ENCODE assay signal across 1 cellular context in the genomic region with DNA sequence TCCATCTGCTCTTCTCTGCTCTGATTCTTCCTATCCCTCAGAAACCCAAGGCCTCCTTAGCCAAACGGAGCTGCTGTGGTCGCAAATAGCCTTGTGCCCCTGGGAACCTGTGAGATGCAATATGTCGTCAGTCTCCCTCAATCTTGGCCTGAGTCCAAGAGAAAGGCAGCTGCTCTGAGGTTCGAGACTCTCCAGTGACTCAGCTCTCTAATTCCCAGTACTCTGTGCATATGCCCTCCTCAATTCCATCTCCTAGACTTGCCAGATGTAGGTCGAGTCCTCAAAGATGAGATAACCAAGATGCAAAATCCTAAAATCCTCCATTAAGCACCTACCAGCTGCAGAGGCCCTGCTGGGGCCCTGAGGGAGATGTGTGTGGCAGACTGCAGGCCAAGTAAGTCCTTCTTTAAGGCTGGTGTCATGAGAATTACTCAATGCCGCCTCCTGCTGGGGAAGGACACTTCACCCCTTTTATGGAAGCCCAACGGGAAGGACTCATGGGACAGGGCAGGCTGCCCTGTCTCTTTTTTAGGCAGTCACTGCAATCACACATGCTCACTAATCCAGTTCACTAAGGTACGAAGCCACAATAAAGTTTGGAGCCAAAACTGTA.
TF ChIP-seq lines count a peak whose summit lies in the region.

No MANE protein-coding gene starts in this region.

TF ChIP-seq in GM23338, 12 proteins besides CTCF, POLR2A, EP300 and RAD21 (continued from another document):
- TF ChIP-seq, protein P1, sequence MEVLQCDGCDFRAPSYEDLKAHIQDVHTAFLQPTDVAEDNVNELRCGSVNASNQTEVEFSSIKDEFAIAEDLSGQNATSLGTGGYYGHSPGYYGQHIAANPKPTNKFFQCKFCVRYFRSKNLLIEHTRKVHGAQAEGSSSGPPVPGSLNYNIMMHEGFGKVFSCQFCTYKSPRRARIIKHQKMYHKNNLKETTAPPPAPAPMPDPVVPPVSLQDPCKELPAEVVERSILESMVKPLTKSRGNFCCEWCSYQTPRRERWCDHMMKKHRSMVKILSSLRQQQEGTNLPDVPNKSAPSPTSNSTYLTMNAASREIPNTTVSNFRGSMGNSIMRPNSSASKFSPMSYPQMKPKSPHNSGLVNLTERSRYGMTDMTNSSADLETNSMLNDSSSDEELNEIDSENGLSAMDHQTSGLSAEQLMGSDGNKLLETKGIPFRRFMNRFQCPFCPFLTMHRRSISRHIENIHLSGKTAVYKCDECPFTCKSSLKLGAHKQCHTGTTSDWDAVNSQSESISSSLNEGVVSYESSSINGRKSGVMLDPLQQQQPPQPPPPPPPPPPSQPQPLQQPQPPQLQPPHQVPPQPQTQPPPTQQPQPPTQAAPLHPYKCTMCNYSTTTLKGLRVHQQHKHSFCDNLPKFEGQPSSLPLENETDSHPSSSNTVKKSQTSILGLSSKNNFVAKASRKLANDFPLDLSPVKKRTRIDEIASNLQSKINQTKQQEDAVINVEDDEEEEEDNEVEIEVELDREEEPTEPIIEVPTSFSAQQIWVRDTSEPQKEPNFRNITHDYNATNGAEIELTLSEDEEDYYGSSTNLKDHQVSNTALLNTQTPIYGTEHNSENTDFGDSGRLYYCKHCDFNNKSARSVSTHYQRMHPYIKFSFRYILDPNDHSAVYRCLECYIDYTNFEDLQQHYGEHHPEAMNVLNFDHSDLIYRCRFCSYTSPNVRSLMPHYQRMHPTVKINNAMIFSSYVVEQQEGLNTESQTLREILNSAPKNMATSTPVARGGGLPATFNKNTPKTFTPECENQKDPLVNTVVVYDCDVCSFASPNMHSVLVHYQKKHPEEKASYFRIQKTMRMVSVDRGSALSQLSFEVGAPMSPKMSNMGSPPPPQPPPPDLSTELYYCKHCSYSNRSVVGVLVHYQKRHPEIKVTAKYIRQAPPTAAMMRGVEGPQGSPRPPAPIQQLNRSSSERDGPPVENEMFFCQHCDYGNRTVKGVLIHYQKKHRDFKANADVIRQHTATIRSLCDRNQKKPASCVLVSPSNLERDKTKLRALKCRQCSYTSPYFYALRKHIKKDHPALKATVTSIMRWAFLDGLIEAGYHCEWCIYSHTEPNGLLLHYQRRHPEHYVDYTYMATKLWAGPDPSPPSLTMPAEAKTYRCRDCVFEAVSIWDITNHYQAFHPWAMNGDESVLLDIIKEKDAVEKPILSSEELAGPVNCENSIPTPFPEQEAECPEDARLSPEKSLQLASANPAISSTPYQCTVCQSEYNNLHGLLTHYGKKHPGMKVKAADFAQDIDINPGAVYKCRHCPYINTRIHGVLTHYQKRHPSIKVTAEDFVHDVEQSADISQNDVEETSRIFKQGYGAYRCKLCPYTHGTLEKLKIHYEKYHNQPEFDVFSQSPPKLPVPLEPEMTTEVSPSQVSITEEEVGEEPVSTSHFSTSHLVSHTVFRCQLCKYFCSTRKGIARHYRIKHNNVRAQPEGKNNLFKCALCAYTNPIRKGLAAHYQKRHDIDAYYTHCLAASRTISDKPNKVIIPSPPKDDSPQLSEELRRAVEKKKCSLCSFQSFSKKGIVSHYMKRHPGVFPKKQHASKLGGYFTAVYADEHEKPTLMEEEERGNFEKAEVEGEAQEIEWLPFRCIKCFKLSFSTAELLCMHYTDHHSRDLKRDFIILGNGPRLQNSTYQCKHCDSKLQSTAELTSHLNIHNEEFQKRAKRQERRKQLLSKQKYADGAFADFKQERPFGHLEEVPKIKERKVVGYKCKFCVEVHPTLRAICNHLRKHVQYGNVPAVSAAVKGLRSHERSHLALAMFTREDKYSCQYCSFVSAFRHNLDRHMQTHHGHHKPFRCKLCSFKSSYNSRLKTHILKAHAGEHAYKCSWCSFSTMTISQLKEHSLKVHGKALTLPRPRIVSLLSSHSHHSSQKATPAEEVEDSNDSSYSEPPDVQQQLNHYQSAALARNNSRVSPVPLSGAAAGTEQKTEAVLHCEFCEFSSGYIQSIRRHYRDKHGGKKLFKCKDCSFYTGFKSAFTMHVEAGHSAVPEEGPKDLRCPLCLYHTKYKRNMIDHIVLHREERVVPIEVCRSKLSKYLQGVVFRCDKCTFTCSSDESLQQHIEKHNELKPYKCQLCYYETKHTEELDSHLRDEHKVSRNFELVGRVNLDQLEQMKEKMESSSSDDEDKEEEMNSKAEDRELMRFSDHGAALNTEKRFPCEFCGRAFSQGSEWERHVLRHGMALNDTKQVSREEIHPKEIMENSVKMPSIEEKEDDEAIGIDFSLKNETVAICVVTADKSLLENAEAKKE (CRISPR knock-in tag; IDR thresholded peaks at IDR 0.05) = no peak
- TF ChIP-seq ZNF114 (CRISPR knock-in tag; IDR thresholded peaks at IDR 0.05) = no peak
- TF ChIP-seq CREB1 (CRISPR knock-in tag; IDR thresholded peaks at IDR 0.05; ENCODE audit: low read depth) = no peak
- TF ChIP-seq EZH2phosphoT487 (IDR thresholded peaks at IDR 0.05; ENCODE audit: unreplicated experiment) = no peak
- no peak for TF ChIP-seq JUNB (IDR thresholded peaks at IDR 0.05; ENCODE audit: unreplicated experiment)
- TF ChIP-seq EZH2 (IDR thresholded peaks at IDR 0.05; ENCODE audit: low read depth, unreplicated experiment) = no peak
- TF ChIP-seq POLR2AphosphoS5 (IDR thresholded peaks at IDR 0.05; ENCODE audit: low read depth) = no peak
- no peak for TF ChIP-seq ZNF331 (CRISPR knock-in tag; IDR thresholded peaks at IDR 0.05; ENCODE audit: low read depth)
- TF ChIP-seq, protein P2, sequence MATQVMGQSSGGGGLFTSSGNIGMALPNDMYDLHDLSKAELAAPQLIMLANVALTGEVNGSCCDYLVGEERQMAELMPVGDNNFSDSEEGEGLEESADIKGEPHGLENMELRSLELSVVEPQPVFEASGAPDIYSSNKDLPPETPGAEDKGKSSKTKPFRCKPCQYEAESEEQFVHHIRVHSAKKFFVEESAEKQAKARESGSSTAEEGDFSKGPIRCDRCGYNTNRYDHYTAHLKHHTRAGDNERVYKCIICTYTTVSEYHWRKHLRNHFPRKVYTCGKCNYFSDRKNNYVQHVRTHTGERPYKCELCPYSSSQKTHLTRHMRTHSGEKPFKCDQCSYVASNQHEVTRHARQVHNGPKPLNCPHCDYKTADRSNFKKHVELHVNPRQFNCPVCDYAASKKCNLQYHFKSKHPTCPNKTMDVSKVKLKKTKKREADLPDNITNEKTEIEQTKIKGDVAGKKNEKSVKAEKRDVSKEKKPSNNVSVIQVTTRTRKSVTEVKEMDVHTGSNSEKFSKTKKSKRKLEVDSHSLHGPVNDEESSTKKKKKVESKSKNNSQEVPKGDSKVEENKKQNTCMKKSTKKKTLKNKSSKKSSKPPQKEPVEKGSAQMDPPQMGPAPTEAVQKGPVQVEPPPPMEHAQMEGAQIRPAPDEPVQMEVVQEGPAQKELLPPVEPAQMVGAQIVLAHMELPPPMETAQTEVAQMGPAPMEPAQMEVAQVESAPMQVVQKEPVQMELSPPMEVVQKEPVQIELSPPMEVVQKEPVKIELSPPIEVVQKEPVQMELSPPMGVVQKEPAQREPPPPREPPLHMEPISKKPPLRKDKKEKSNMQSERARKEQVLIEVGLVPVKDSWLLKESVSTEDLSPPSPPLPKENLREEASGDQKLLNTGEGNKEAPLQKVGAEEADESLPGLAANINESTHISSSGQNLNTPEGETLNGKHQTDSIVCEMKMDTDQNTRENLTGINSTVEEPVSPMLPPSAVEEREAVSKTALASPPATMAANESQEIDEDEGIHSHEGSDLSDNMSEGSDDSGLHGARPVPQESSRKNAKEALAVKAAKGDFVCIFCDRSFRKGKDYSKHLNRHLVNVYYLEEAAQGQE (IDR thresholded peaks at IDR 0.05; ENCODE audit: unreplicated experiment) = no peak
